8 cellular contexts compared by ENCODE assay signal in genomic region chr20:3203315-3204123, GRCh38. TPM values are rescaled to one million over a fixed set of nuclear protein-coding genes. Genes with fewer than 3 reads are reported as not detected.
DNase-seq lines count a peak whose midpoint lies in the region; FAIRE-seq and TF ChIP-seq lines count a peak whose summit lies in the region.

No MANE protein-coding gene starts in this region.

- no peaks in the 10 kb centered on the region for H3K9me3 Mint-ChIP-seq in activated CD4-positive, alpha-beta memory T cell treated with anti-CD3 and anti-CD28 coated beads for 36 hours

- peaks cover 13% of the 10 kb centered on the region for H3K4me1 ChIP-seq in GM23248 (ENCODE audit: insufficient read depth)

- H3K9me2 ChIP-seq in GM23248 (ENCODE audit: insufficient read depth) (no peaks in the 10 kb centered on the region), neural cell (ENCODE audit: insufficient read depth, low read length) (no peaks in the 10 kb centered on the region)

- H3K36me3 Mint-ChIP-seq in activated CD4-positive, alpha-beta memory T cell treated with anti-CD3 and anti-CD28 coated beads for 36 hours: peaks cover 34% of the 10 kb centered on the region

- POLR2A ChIA-PET in activated CD4-positive, alpha-beta memory T cell treated with anti-CD3 and anti-CD28 coated beads for 36 hours (lab: Charles Lee): interaction anchor here (0.6 to 2.2 kb wide), 6 partner anchors 10 to 551 kb away, joined by 3 to 9 read pairs (median 4); partner anchors contain the start of genes FASTKD5, NOP56 and UBOX5

- TF ChIP-seq RAD21 in neural cell (conservative IDR thresholded peaks at IDR 0.05): no peak

- peak overlapping the region; percentile 48 for H3K27ac ChIP-seq in GM23248
- peak overlapping the region; percentile 89 for H3K27ac ChIP-seq in neural cell (ENCODE audit: low read length)

- 9 to 10% methylated on average over 26 to 31 of the region's 31 CpGs for WGBS in GM23248 (ENCODE audit: low coverage in 1 of 2, low lambda C conversion rate in 2 of 2, missing lambda C conversion rate in 2 of 2), 2 experiments

- H3K9me3 ChIP-seq in GM23248 (ENCODE audit: low read depth) (no peaks in the 10 kb centered on the region), neural cell (ENCODE audit: low read length) (no peaks in the 10 kb centered on the region)

- H3F3A ChIP-seq in GM23248 (ENCODE audit: insufficient read depth): no peaks in the 10 kb centered on the region
- H3F3A ChIP-seq in neural cell (ENCODE audit: insufficient read depth, low read length, poor library complexity, severe bottlenecking): no peaks in the 10 kb centered on the region

- H3K79me2 ChIP-seq in GM23248 (ENCODE audit: insufficient read depth) (peaks cover 46% of the 10 kb centered on the region), neural cell (replicated peaks; ENCODE audit: insufficient read depth, low read length) (peaks cover 18% of the 10 kb centered on the region)

- H3K9ac ChIP-seq in GM23248 (peak overlapping the region; percentile 84), neural cell (ENCODE audit: low read length) (peak overlapping the region; percentile 86)

- H3K27me3 ChIP-seq in GM23248 (replicated peaks; ENCODE audit: insufficient read depth) (no peaks in the 10 kb centered on the region), neural cell (ENCODE audit: insufficient read depth, low read depth, low read length) (no peaks in the 10 kb centered on the region)

- H3K27me3 Mint-ChIP-seq in activated CD4-positive, alpha-beta memory T cell treated with anti-CD3 and anti-CD28 coated beads for 36 hours: no peaks in the 10 kb centered on the region

- H3K36me3 ChIP-seq in GM23248 (ENCODE audit: low read depth) (no peaks in the 10 kb centered on the region; the same call in 1 of the 2 replicates), neural cell (ENCODE audit: insufficient read depth, low read length) (no peaks in the 10 kb centered on the region)

- CTCF ChIA-PET in activated CD4-positive, alpha-beta memory T cell treated with anti-CD3 and anti-CD28 coated beads for 36 hours (lab: Charles Lee): interaction anchor here (0.9 to 1.7 kb wide), 6 partner anchors 14 to 508 kb away, joined by 3 to 5 read pairs (median 3); no protein-coding TSS in a partner anchor

- peak overlapping the region; percentile 96 for H3K4me2 ChIP-seq in GM23248 (ENCODE audit: unreplicated experiment)
- H3K4me2 ChIP-seq in neural cell (ENCODE audit: low read length): peak overlapping the region; percentile 95

- TF ChIP-seq CTCF in neural cell (IDR thresholded peaks at IDR 0.05; ENCODE audit: poor library complexity, severe bottlenecking) (no peak), D721Med (IDR thresholded peaks at IDR 0.05; ENCODE audit: insufficient read depth, missing control alignments) (no peak)

- peaks cover 15% of the 10 kb centered on the region for H3K4me1 Mint-ChIP-seq in activated CD4-positive, alpha-beta memory T cell treated with anti-CD3 and anti-CD28 coated beads for 36 hours (ENCODE audit: low read depth)

- DNase-seq in Daoy (ENCODE audit: low read depth) (peak; percentile 34), GM23248 (peak; percentile 71), NCI-H1092 treated with DMSO at 0.1 percent for 48 hours (lab: John Stamatoyannopoulos, UW) (peak; percentile 66), fibroblast of gingiva (ENCODE audit: low read depth) (peak; percentile 31), Kasumi-1 (lab: John Stamatoyannopoulos, UW) (no peak), D721Med (ENCODE audit: insufficient read length, low spot score) (no peak)
- peak; percentile 74 for DNase-seq in activated CD4-positive, alpha-beta memory T cell treated with anti-CD3 and anti-CD28 coated beads for 36 hours

- H3K4me3 ChIP-seq in GM23248 (peak overlapping the region; percentile 76), neural cell (ENCODE audit: low read length) (peak overlapping the region; percentile 81)

- peak overlapping the region; percentile 97 for H3K27ac Mint-ChIP-seq in activated CD4-positive, alpha-beta memory T cell treated with anti-CD3 and anti-CD28 coated beads for 36 hours

- TF ChIP-seq EP300 in neural cell (conservative IDR thresholded peaks at IDR 0.05; ENCODE audit: poor library complexity, severe bottlenecking): no peak

- peak overlapping the region; percentile 97 for H3K4me3 Mint-ChIP-seq in activated CD4-positive, alpha-beta memory T cell treated with anti-CD3 and anti-CD28 coated beads for 36 hours

- H4K20me1 ChIP-seq in GM23248 (ENCODE audit: insufficient read depth) (no peaks in the 10 kb centered on the region), neural cell (ENCODE audit: insufficient read depth) (no peaks in the 10 kb centered on the region)

- in situ Hi-C loops in GM23248 (cut with MboI): no loop called here

- H2AFZ ChIP-seq in GM23248: peak overlapping the region; percentile 82
- H2AFZ ChIP-seq in neural cell (ENCODE audit: low read depth, low read length): peak overlapping the region; percentile 98

- no peak for FAIRE-seq in D721Med (lab: Jason Lieb, UNC)

- intact Hi-C loops in activated CD4-positive, alpha-beta memory T cell treated with anti-CD3 and anti-CD28 coated beads for 36 hours (cut with micrococcal nuclease): loop anchor here (1.0 to 5.0 kb wide), 4 partner anchors 30 to 86 kb away; partner anchors contain the start of genes FASTKD5, LZTS3, SLC4A11 and UBOX5

TF ChIP-seq in neural cell, 6 proteins besides CTCF, POLR2A, EP300 and RAD21:
- TF ChIP-seq SMC3 (conservative IDR thresholded peaks at IDR 0.05; ENCODE audit: poor library complexity) (no peak), EZH2 (IDR thresholded peaks at IDR 0.05; ENCODE audit: borderline replicate concordance, insufficient read depth, low read length, poor library complexity, severe bottlenecking) (no peak)

RNA-seq across cellular contexts. Expression of gene DDRGK1, which starts 1.0 kb away (rescaled TPM):
- total RNA-seq in Daoy (2014; rRNA removed; shearing (Covaris generic)): 35.7 and 57.9 TPM in 2 replicates
- 50.8 and 63.0 TPM in 2 replicates for total RNA-seq in GM23248 (2014; rRNA removed; shearing (Covaris generic))
- polyA plus RNA-seq in GM23248 (2016; fragmentation: Nextera tagmentation; extraction: Ambion mirVana) (55.9 and 56.7 TPM in 2 replicates), neural cell (67.6 and 77.8 TPM in 2 replicates)
- total RNA-seq in activated CD4-positive, alpha-beta memory T cell treated with anti-CD3 and anti-CD28 coated beads for 36 hours: 10 to 100 TPM; 72.1 to 76.8 TPM
- 43.8 and 44.9 TPM in 2 replicates for polyA minus RNA-seq in neural cell

RNA-seq across cellular contexts. Expression of gene ITPA, which starts 5.8 kb away (rescaled TPM):
- 102 and 106 TPM in 2 replicates for total RNA-seq in Daoy (2014; rRNA removed; shearing (Covaris generic))
- 43.6 and 47.2 TPM in 2 replicates for total RNA-seq in GM23248 (2014; rRNA removed; shearing (Covaris generic))
- polyA plus RNA-seq in GM23248 (2016; fragmentation: Nextera tagmentation; extraction: Ambion mirVana) (63.8 and 72.4 TPM in 2 replicates), neural cell (87.1 and 89.5 TPM in 2 replicates)
- total RNA-seq in activated CD4-positive, alpha-beta memory T cell treated with anti-CD3 and anti-CD28 coated beads for 36 hours: 10 to 100 TPM; 54.0 to 56.2 TPM
- polyA minus RNA-seq in neural cell: 26.3 and 27.3 TPM in 2 replicates

RNA-seq across cellular contexts. Expression of gene LZTS3, which starts 30.2 kb away (rescaled TPM):
- total RNA-seq in Daoy (2014; rRNA removed; shearing (Covaris generic)): 1.1 and 3.2 TPM in 2 replicates
- total RNA-seq in GM23248 (2014; rRNA removed; shearing (Covaris generic)): 9.0 and 12.1 TPM in 2 replicates
- polyA plus RNA-seq in GM23248 (2016; fragmentation: Nextera tagmentation; extraction: Ambion mirVana) (3.3 and 3.9 TPM in 2 replicates), neural cell (33.8 and 42.0 TPM in 2 replicates)
- 1 to 10 TPM; 1.4 to 1.5 TPM for total RNA-seq in activated CD4-positive, alpha-beta memory T cell treated with anti-CD3 and anti-CD28 coated beads for 36 hours
- polyA minus RNA-seq in neural cell: 31.4 and 32.3 TPM in 2 replicates

RNA-seq across cellular contexts. Expression of gene SLC4A11, which starts 35.5 kb away (rescaled TPM):
- 0.34 and 0.57 TPM in 2 replicates for total RNA-seq in Daoy (2014; rRNA removed; shearing (Covaris generic))
- 0.63 and 0.65 TPM in 2 replicates for total RNA-seq in GM23248 (2014; rRNA removed; shearing (Covaris generic))
- polyA plus RNA-seq in GM23248 (2016; fragmentation: Nextera tagmentation; extraction: Ambion mirVana): 1.1 and 1.2 TPM in 2 replicates
- total RNA-seq in activated CD4-positive, alpha-beta memory T cell treated with anti-CD3 and anti-CD28 coated beads for 36 hours: 1 to 10 TPM in 1 of 2 experiments, under 1 TPM in 1; 0.87 to 1.1 TPM
- polyA plus RNA-seq in neural cell: 0.19 TPM in 1 of 2 replicates, not detected in the other
- polyA minus RNA-seq in neural cell: 0.24 TPM in 1 of 2 replicates, not detected in the other

RNA-seq across cellular contexts. Expression of gene FASTKD5, which starts 43.9 kb away (rescaled TPM):
- total RNA-seq in Daoy (2014; rRNA removed; shearing (Covaris generic)): 16.9 and 18.8 TPM in 2 replicates
- 12.5 and 15.7 TPM in 2 replicates for total RNA-seq in GM23248 (2014; rRNA removed; shearing (Covaris generic))
- polyA plus RNA-seq in GM23248 (2016; fragmentation: Nextera tagmentation; extraction: Ambion mirVana) (11.2 and 11.3 TPM in 2 replicates), neural cell (14.2 and 17.0 TPM in 2 replicates)
- total RNA-seq in activated CD4-positive, alpha-beta memory T cell treated with anti-CD3 and anti-CD28 coated beads for 36 hours: 10 to 100 TPM; 20.8 to 22.8 TPM
- 29.9 and 31.3 TPM in 2 replicates for polyA minus RNA-seq in neural cell

Comparison
In these comparisons a context has a peak if more than half of its experiments do, and no peak if none do; other contexts are left out.
1. DNase-seq: peak in Daoy (single experiment), GM23248 (single experiment), NCI-H1092 treated with DMSO at 0.1 percent for 48 hours (single experiment), activated CD4-positive, alpha-beta memory T cell treated with anti-CD3 and anti-CD28 coated beads for 36 hours (single experiment) and fibroblast of gingiva (single experiment); none in Kasumi-1 (0 of 2) and D721Med (single experiment).